In the genomic region with DNA sequence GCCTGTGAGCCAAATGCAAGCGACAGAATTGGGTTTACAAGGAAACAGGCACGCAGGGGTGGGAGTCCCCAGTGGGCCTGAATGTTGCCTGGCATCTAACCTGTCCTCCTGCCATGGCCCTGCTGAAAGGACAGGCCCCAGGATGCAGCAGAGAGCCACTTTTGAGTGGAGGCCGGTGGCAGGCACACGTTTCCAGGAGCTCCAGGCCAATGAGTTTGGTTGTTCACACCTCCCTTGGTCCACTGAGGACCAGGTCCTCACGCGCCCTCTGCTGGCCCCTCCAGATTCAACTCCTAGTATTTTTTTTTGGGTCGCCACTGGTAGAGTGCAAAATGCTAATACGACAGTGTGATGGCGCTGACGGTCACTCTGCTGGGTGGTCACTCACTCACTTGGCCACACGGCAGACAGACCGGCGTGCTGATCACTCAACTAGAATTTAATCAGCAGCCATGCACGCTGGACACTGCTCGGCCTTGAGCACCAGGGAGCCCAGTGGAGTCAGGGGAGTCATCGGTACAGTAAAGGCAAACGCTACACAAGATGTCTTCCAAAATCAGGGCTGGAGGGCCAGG, we compare ENCODE assay signal across 8 cellular contexts.
DNase-seq lines count a peak whose midpoint lies in the region.

No MANE protein-coding gene starts in this region.

- H3K4me1 Mint-ChIP-seq in T-helper 2 cell treated with Interferon-gamma antibody and Interleukin-4, amounts not matched to agents 5 μg/mL and 100 μg/mL, for 36 hours (ENCODE audit: low read depth), result peaks cover 5% of the 10 kb centered on the region

- DNase-seq in SIG-M5 treated with dmso at 0.1 percent for 504 hours (lab: John Stamatoyannopoulos, UW; ENCODE audit: unreplicated experiment) (peak; percentile 67), SIG-M5 (lab: John Stamatoyannopoulos, UW) (no peak), M059J (ENCODE audit: low read depth) (peak; percentile 73), astrocyte of the hippocampus (ENCODE audit: low read depth, low spot score) (peak; percentile 81), inferior parietal cortex (ENCODE audit: extremely low spot score) (peak; percentile 66), T1000 (lab: John Stamatoyannopoulos, UW) (no peak)
- DNase-seq in T-helper 2 cell treated with Interferon-gamma antibody and Interleukin-4, amounts not matched to agents 5 μg/mL and 100 μg/mL, for 36 hours (ENCODE audit: low spot score), result peak; percentile 44
- peak; percentile 43 for DNase-seq in stimulated activated CD4-positive, alpha-beta T cell treated with anti-CD3 and anti-CD28 coated beads, Interleukin-2, amount 100 ng/mL, for 4 hours (ENCODE audit: low read depth)

- no peaks in the 10 kb centered on the region for H3K9me3 Mint-ChIP-seq in T-helper 2 cell treated with Interferon-gamma antibody and Interleukin-4, amounts not matched to agents 5 μg/mL and 100 μg/mL, for 36 hours

- H3K27me3 Mint-ChIP-seq in T-helper 2 cell treated with Interferon-gamma antibody and Interleukin-4, amounts not matched to agents 5 μg/mL and 100 μg/mL, for 36 hours (ENCODE audit: low read depth), result no peaks in the 10 kb centered on the region

- H3K27ac Mint-ChIP-seq in T-helper 2 cell treated with Interferon-gamma antibody and Interleukin-4, amounts not matched to agents 5 μg/mL and 100 μg/mL, for 36 hours, result no peak overlapping the region

- no peak overlapping the region for H3K4me3 Mint-ChIP-seq in T-helper 2 cell treated with Interferon-gamma antibody and Interleukin-4, amounts not matched to agents 5 μg/mL and 100 μg/mL, for 36 hours

- H3K36me3 Mint-ChIP-seq in T-helper 2 cell treated with Interferon-gamma antibody and Interleukin-4, amounts not matched to agents 5 μg/mL and 100 μg/mL, for 36 hours (ENCODE audit: low read depth), result no peaks in the 10 kb centered on the region

Comparison
In these comparisons a context has a peak if more than half of its experiments do, and no peak if none do; other contexts are left out.
1. DNase-seq: peak in SIG-M5 treated with dmso at 0.1 percent for 504 hours (single experiment), M059J (single experiment), T-helper 2 cell treated with Interferon-gamma antibody and Interleukin-4, amounts not matched to agents 5 μg/mL and 100 μg/mL, for 36 hours (single experiment), astrocyte of the hippocampus (single experiment), inferior parietal cortex (single experiment) and stimulated activated CD4-positive, alpha-beta T cell treated with anti-CD3 and anti-CD28 coated beads, Interleukin-2, amount 100 ng/mL, for 4 hours (single experiment); none in SIG-M5 (single experiment) and T1000 (single experiment).